15 cellular contexts compared by ENCODE assay signal in genomic region chr13:59360108-59360507, GRCh38.
DNase-seq lines count a peak whose midpoint lies in the region; ATAC-seq, FAIRE-seq and TF ChIP-seq lines count a peak whose summit lies in the region.
"Had no signal": no experiment of that assay in that cellular context is flagged by ENCODE, and none has a peak within 500 bp of the region (broad histone marks: within the 10 kb centered on the region; RNA-seq: fewer than 3 reads in every experiment).

No MANE protein-coding gene starts in this region.

- dilution Hi-C loops in mammary epithelial cell (cut with HindIII; ENCODE audit: low sequenced_read_pairs): no loop called here

- H3K27me3 ChIP-seq in A673 (replicated peaks; ENCODE audit: insufficient read depth, low read depth, low read length, poor library complexity): no peaks in the 10 kb centered on the region
- peaks cover 2% of the 10 kb centered on the region for H3K27me3 ChIP-seq in mammary epithelial cell (ENCODE audit: insufficient read depth, low read length)
- H3K27me3 ChIP-seq in GM23248 (replicated peaks; ENCODE audit: insufficient read depth): no peaks in the 10 kb centered on the region
- H3K27me3 ChIP-seq: breast epithelium, heart right ventricle had no signal

- H3K4me3 ChIP-seq in A673 (ENCODE audit: low read depth, low read length, poor library complexity, severe bottlenecking) (no peak overlapping the region), mammary epithelial cell (replicated peaks in 1 of 3; ENCODE audit: insufficient read depth in 1 of 3, low read depth in 2 of 3, low read length in 3 of 3) (no peak overlapping the region), GM23248 (no peak overlapping the region)
- H3K4me3 ChIP-seq: breast epithelium, heart right ventricle had no signal

- no peak overlapping the region for H2AFZ ChIP-seq in mammary epithelial cell (ENCODE audit: low read depth, low read length)
- no peak overlapping the region for H2AFZ ChIP-seq in GM23248

- H3K9me2 ChIP-seq in GM23248 (ENCODE audit: insufficient read depth): no peaks in the 10 kb centered on the region

- H4K20me1 ChIP-seq in mammary epithelial cell (ENCODE audit: insufficient read depth, low read length) (no peaks in the 10 kb centered on the region), GM23248 (ENCODE audit: insufficient read depth) (no peaks in the 10 kb centered on the region)

- ATAC-seq in GM18858 (IDR thresholded peaks at IDR 0.05; ENCODE audit: unreplicated experiment) (peak; percentile 79), HG03432 (IDR thresholded peaks at IDR 0.05; ENCODE audit: unreplicated experiment) (peak; percentile 68)
- ATAC-seq: activated CD8-positive, alpha-beta memory T cell treated with anti-CD3 and anti-CD28 coated beads, Interleukin-2, amount 10 ng/mL, durations not matched to agents 7 days and 5 days had no signal

- in situ Hi-C loops in mammary epithelial cell (cut with MboI; ENCODE audit: low sequenced_read_pairs in 2 of 2) (no loop called here), GM23248 (cut with MboI) (no loop called here)

- no peaks in the 10 kb centered on the region for H3F3A ChIP-seq in GM23248 (ENCODE audit: insufficient read depth)

- H3K4me2 ChIP-seq in mammary epithelial cell (ENCODE audit: insufficient read depth, low read depth, low read length): no peak overlapping the region
- H3K4me2 ChIP-seq in GM23248 (ENCODE audit: unreplicated experiment): no peak overlapping the region

- POLR2A ChIA-PET in A673 (lab: Charles Lee; ENCODE audit: low non-redundant PET): no interaction called here

- H3K9ac ChIP-seq in mammary epithelial cell (ENCODE audit: insufficient read depth, low read length) (no peak overlapping the region), GM23248 (no peak overlapping the region)

- no peaks in the 10 kb centered on the region for H3K79me2 ChIP-seq in mammary epithelial cell (ENCODE audit: insufficient read depth, low read length)
- H3K79me2 ChIP-seq in GM23248 (ENCODE audit: insufficient read depth): no peaks in the 10 kb centered on the region

- H3K27ac ChIP-seq in A673 (ENCODE audit: low read depth, low read length, poor library complexity, severe bottlenecking) (peak overlapping the region; percentile 18), mammary epithelial cell (ENCODE audit: insufficient read depth, low read depth, low read length) (no peak overlapping the region), GM23248 (no peak overlapping the region)
- H3K27ac ChIP-seq: breast epithelium had no signal

- H3K36me3 ChIP-seq in A673 (ENCODE audit: insufficient read depth, low read length, poor library complexity, severe bottlenecking): no peaks in the 10 kb centered on the region
- H3K36me3 ChIP-seq in mammary epithelial cell (ENCODE audit: insufficient read depth, low read length): no peaks in the 10 kb centered on the region
- H3K36me3 ChIP-seq in GM23248 (ENCODE audit: low read depth): no peaks in the 10 kb centered on the region
- H3K36me3 ChIP-seq: breast epithelium, heart right ventricle had no signal

- peaks cover 14% of the 10 kb centered on the region for H3K4me1 ChIP-seq in A673 (ENCODE audit: insufficient read depth, low read length, poor library complexity, severe bottlenecking)
- no peaks in the 10 kb centered on the region for H3K4me1 ChIP-seq in mammary epithelial cell (ENCODE audit: insufficient read depth, low read length)
- no peaks in the 10 kb centered on the region for H3K4me1 ChIP-seq in GM23248 (ENCODE audit: insufficient read depth)
- H3K4me1 ChIP-seq: breast epithelium had no signal

- BruUV-seq in A673 (replicated peaks; lab: Mats Ljungman, UMichigan) (no TSS peak), mammary epithelial cell (replicated peaks; lab: Mats Ljungman, UMichigan) (no TSS peak)

- H3K9me3 ChIP-seq in A673 (ENCODE audit: low read depth, low read length, poor library complexity, severe bottlenecking) (no peaks in the 10 kb centered on the region), mammary epithelial cell (replicated peaks; ENCODE audit: insufficient read depth, low read length) (no peaks in the 10 kb centered on the region), GM23248 (ENCODE audit: low read depth) (no peaks in the 10 kb centered on the region)
- H3K9me3 ChIP-seq: breast epithelium, heart right ventricle had no signal

- FAIRE-seq in H54 (lab: Jason Lieb, UNC): no peak
- FAIRE-seq: D721Med, RCC 7860 had no signal

- DNase-seq in A673 (ENCODE audit: low spot score) (peak; percentile 42), dermis blood vessel endothelial cell (peak; percentile 44), mammary epithelial cell (no peak), GM23248 (no peak), H54 (ENCODE audit: insufficient read length, low spot score) (no peak)
- DNase-seq in activated naive CD4-positive, alpha-beta T cell (lab: John Stamatoyannopoulos, UW): no peak
- DNase-seq: activated CD8-positive, alpha-beta memory T cell treated with anti-CD3 and anti-CD28 coated beads, Interleukin-2, amount 10 ng/mL, durations not matched to agents 7 days and 5 days; heart right ventricle; IMR-90; occipital lobe had no signal

- CTCF ChIA-PET in A673 (lab: Charles Lee): no interaction called here
- CTCF ChIA-PET in mammary epithelial cell (lab: Charles Lee; ENCODE audit: low non-redundant PET): no interaction called here

- intact Hi-C loops in A673 (cut with micrococcal nuclease; ENCODE audit: unreplicated experiment): no loop called here
- intact Hi-C loops in mammary epithelial cell (cut with micrococcal nuclease): no loop called here

- TF ChIP-seq CTCF in A673 (conservative IDR thresholded peaks at IDR 0.05; ENCODE audit: low read depth, low read length) (no peak), mammary epithelial cell (conservative IDR thresholded peaks at IDR 0.05 in 1 of 2, IDR thresholded peaks at IDR 0.05 in 1 of 2; ENCODE audit: extremely low read depth in 1 of 2, insufficient read depth in 1 of 2, low read depth in 1 of 2, low read length in 2 of 2) (no peak)

- TF ChIP-seq POLR2A in H54 (IDR thresholded peaks at IDR 0.05; ENCODE audit: low read depth, low read length): no peak

Comparison
In these comparisons a context has a peak if more than half of its experiments do, and no peak if none do; other contexts are left out.
1. DNase-seq: peak in A673 (single experiment) and dermis blood vessel endothelial cell (single experiment); none in mammary epithelial cell (single experiment), GM23248 (single experiment), H54 (single experiment) and activated naive CD4-positive, alpha-beta T cell (0 of 4).